In the genomic region with DNA sequence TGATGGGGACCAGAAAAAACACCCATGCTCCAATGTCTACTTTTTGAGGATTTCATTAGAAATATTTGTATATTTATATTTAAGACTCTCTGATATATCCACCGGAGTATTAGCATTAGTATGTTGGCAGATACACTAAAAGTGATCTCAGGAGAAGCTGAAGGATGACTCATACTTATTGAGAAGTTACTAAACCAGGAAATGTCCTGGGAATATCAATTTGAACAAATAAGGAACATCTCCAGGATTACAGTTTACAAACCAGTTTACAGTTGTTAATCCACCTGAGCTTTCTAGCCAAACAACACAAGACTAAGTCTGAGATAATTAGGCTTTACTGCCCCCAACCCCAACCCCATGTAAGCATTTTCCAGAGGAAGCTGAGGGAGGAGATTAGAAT, we compare ENCODE assay signal across 20 cellular contexts. TPM values are rescaled to one million over a fixed set of nuclear protein-coding genes. Genes with fewer than 3 reads are reported as not detected.
DNase-seq lines count a peak whose midpoint lies in the region; ATAC-seq and TF ChIP-seq lines count a peak whose summit lies in the region.
"Had no signal": no experiment of that assay in that cellular context is flagged by ENCODE, and none has a peak within 500 bp of the region (broad histone marks: within the 10 kb centered on the region; RNA-seq: fewer than 3 reads in every experiment).

No MANE protein-coding gene starts in this region.

- no peaks in the 10 kb centered on the region for H3K36me3 ChIP-seq in mucosa of descending colon (ENCODE audit: low read depth)

- no peak overlapping the region for H3K4me3 ChIP-seq in LNCaP clone FGC (ENCODE audit: low read depth, low read length)
- H3K4me3 ChIP-seq in epithelial cell of esophagus (ENCODE audit: low read length): no peak overlapping the region
- no peak overlapping the region for H3K4me3 ChIP-seq in mucosa of descending colon
- H3K4me3 ChIP-seq: dorsolateral prefrontal cortex, SK-N-MC had no signal

- H3K36me3 Mint-ChIP-seq in activated CD4-positive, alpha-beta T cell treated with anti-CD3 and anti-CD28 coated beads, Interleukin-2, amount 10 ng/mL, durations not matched to agents 24 days and 14 days (ENCODE audit: low read depth): no peaks in the 10 kb centered on the region
- H3K36me3 Mint-ChIP-seq: activated naive CD4-positive, alpha-beta T cell treated with anti-CD3 and anti-CD28 coated beads, Interleukin-2, amount 50 U/mL, for 24 hours had no signal

- H3K4me3 Mint-ChIP-seq in activated CD4-positive, alpha-beta T cell treated with anti-CD3 and anti-CD28 coated beads, Interleukin-2, amount 10 ng/mL, durations not matched to agents 24 days and 14 days: no peak overlapping the region
- H3K4me3 Mint-ChIP-seq: activated naive CD4-positive, alpha-beta T cell treated with anti-CD3 and anti-CD28 coated beads, Interleukin-2, amount 50 U/mL, for 24 hours; B cell had no signal

- no peak overlapping the region for H3K27ac ChIP-seq in substantia nigra (ENCODE audit: low read depth, low read length, poor library complexity, severe bottlenecking)
- H3K27ac ChIP-seq: SK-N-MC had no signal

- intact Hi-C loops in mucosa of descending colon (cut with DNase I, micrococcal nuclease): no loop called here
- intact Hi-C loops in activated CD4-positive, alpha-beta T cell treated with anti-CD3 and anti-CD28 coated beads, Interleukin-2, amount 10 ng/mL, durations not matched to agents 24 days and 14 days (cut with micrococcal nuclease): loop anchor here (2.0 kb wide), 1 partner anchor 33 kb away; no protein-coding TSS in a partner anchor

- no peaks in the 10 kb centered on the region for H3K27me3 Mint-ChIP-seq in activated CD4-positive, alpha-beta T cell treated with anti-CD3 and anti-CD28 coated beads, Interleukin-2, amount 10 ng/mL, durations not matched to agents 24 days and 14 days
- H3K27me3 Mint-ChIP-seq: activated naive CD4-positive, alpha-beta T cell treated with anti-CD3 and anti-CD28 coated beads, Interleukin-2, amount 50 U/mL, for 24 hours had no signal

- peaks cover 21% of the 10 kb centered on the region for H3K4me1 Mint-ChIP-seq in activated CD4-positive, alpha-beta T cell treated with anti-CD3 and anti-CD28 coated beads, Interleukin-2, amount 10 ng/mL, durations not matched to agents 24 days and 14 days
- H3K4me1 Mint-ChIP-seq: B cell had no signal

- H3K9me3 Mint-ChIP-seq in activated CD4-positive, alpha-beta T cell treated with anti-CD3 and anti-CD28 coated beads, Interleukin-2, amount 10 ng/mL, durations not matched to agents 24 days and 14 days: no peaks in the 10 kb centered on the region

- ATAC-seq in mucosa of descending colon: peak; percentile 49
- ATAC-seq: Panc1, right cardiac atrium had no signal

- H3K27ac Mint-ChIP-seq in activated CD4-positive, alpha-beta T cell treated with anti-CD3 and anti-CD28 coated beads, Interleukin-2, amount 10 ng/mL, durations not matched to agents 24 days and 14 days: no peak overlapping the region
- H3K27ac Mint-ChIP-seq: activated naive CD4-positive, alpha-beta T cell treated with anti-CD3 and anti-CD28 coated beads, Interleukin-2, amount 50 U/mL, for 24 hours; B cell had no signal

- DNase-seq in D341Med (ENCODE audit: low spot score): peak; percentile 31
- DNase-seq in LNCaP clone FGC (ENCODE audit: low read depth): peak; percentile 89
- DNase-seq in epithelial cell of esophagus (ENCODE audit: low read depth): peak; percentile 72
- DNase-seq in mucosa of descending colon: no peak
- DNase-seq in COR-L47 (lab: John Stamatoyannopoulos, UW): no peak
- no peak for DNase-seq in substantia nigra (lab: John Stamatoyannopoulos, UW)
- DNase-seq in NCI-H2029 (lab: John Stamatoyannopoulos, UW): no peak
- no peak for DNase-seq in activated CD4-positive, alpha-beta T cell treated with anti-CD3 and anti-CD28 coated beads, Interleukin-2, amount 10 ng/mL, durations not matched to agents 24 days and 14 days
- DNase-seq: activated CD4-positive, alpha-beta T cell treated with anti-CD3 and anti-CD28 coated beads, Interleukin-2, amount 50 U/mL, for 4 hours; activated T-cell treated with anti-CD3 and anti-CD28 coated beads, Interleukin-2, amount 50 U/mL, for 1 hour; dorsolateral prefrontal cortex; GOT3; NCI-H1092 treated with DMSO at 0.1 percent for 48 hours; NCI-H2107; NCI-H748 treated with DMSO at 0.1 percent for 48 hours; right cardiac atrium had no signal

- TF ChIP-seq CTCF in LNCaP clone FGC (IDR thresholded peaks at IDR 0.05; ENCODE audit: control insufficient read depth, extremely low read depth, insufficient read depth) (no peak), epithelial cell of esophagus (IDR thresholded peaks at IDR 0.05; ENCODE audit: insufficient read depth, low read depth, low read length, missing control alignments) (no peak), mucosa of descending colon (IDR thresholded peaks at IDR 0.05) (no peak)

- H3K4me1 ChIP-seq in mucosa of descending colon (ENCODE audit: low read depth): peaks cover 22% of the 10 kb centered on the region

- H3K9me3 ChIP-seq in mucosa of descending colon: no peaks in the 10 kb centered on the region

RNA-seq across cellular contexts. Expression of gene DPP4, which starts 16.1 kb away (rescaled TPM):
- total RNA-seq in mucosa of descending colon: 10 to 100 TPM; 11.4 to 18.3 (median 12.0) TPM
- total RNA-seq in activated CD4-positive, alpha-beta T cell treated with anti-CD3 and anti-CD28 coated beads, Interleukin-2, amount 10 ng/mL, durations not matched to agents 24 days and 14 days: 65.4 and 68.0 TPM in 2 replicates

Comparison
In these comparisons a context has a peak if more than half of its experiments do, and no peak if none do; other contexts are left out.
1. DNase-seq: peak in D341Med (single experiment), LNCaP clone FGC (single experiment) and epithelial cell of esophagus (single experiment); none in mucosa of descending colon (0 of 3), COR-L47 (single experiment), substantia nigra (0 of 49), NCI-H2029 (single experiment) and activated CD4-positive, alpha-beta T cell treated with anti-CD3 and anti-CD28 coated beads, Interleukin-2, amount 10 ng/mL, durations not matched to agents 24 days and 14 days (single experiment).